In genomic region chr1:10444248-10444647, GRCh38 we compare ENCODE assay signal across 21 cellular contexts. TPM values are rescaled to one million over a fixed set of nuclear protein-coding genes. Genes with fewer than 3 reads are reported as not detected.
A peak's percentile ranks its signal among the peaks of the same experiment; 100 is the strongest.
DNase-seq lines count a peak whose midpoint lies in the region; ATAC-seq, FAIRE-seq and TF ChIP-seq lines count a peak whose summit lies in the region.
"Had no signal": no experiment of that assay in that cellular context is flagged by ENCODE, and none has a peak within 500 bp of the region (broad histone marks: within the 10 kb centered on the region; RNA-seq: fewer than 3 reads in every experiment).

No MANE protein-coding gene starts in this region.

- dilution Hi-C loops in keratinocyte (cut with MboI; ENCODE audit: extremely low pct_ligation_motif_present, low sequenced_read_pairs) = no loop called here

- H3K4me2 ChIP-seq in MM.1S (ENCODE audit: low read depth, low read length) (peak overlapping the region; percentile 47), keratinocyte (ENCODE audit: control insufficient read depth, extremely low read depth, insufficient read depth, low read depth, low read length) (peak overlapping the region; percentile 70)

- H3K9me3 ChIP-seq in MM.1S (replicated peaks; ENCODE audit: insufficient read depth, low read length) (no peaks in the 10 kb centered on the region), keratinocyte (ENCODE audit: control insufficient read depth, low read depth, low read length) (no peaks in the 10 kb centered on the region), stomach (no peaks in the 10 kb centered on the region)
- H3K9me3 ChIP-seq: BE2C had no signal

- ATAC-seq in WTC11 = no peak
- no peak for ATAC-seq in GM19324 (IDR thresholded peaks at IDR 0.05; ENCODE audit: low FRiP score, unreplicated experiment)
- no peak for ATAC-seq in GM19023 (IDR thresholded peaks at IDR 0.05; ENCODE audit: unreplicated experiment)

- POLR2A ChIA-PET in WTC11 (lab: Charles Lee) = interaction anchor here (0.7 kb wide), 1 partner anchor 48 kb away, joined by 6 read pairs; no protein-coding TSS in a partner anchor

- TF ChIP-seq CTCF in MM.1S (IDR thresholded peaks at IDR 0.05; ENCODE audit: low read length) (no peak), WTC11 (IDR thresholded peaks at IDR 0.05) (no peak), keratinocyte (optimal IDR thresholded peaks at IDR 0.05 in 1 of 3, IDR thresholded peaks at IDR 0.05 in 1 of 3, conservative IDR thresholded peaks at IDR 0.05 in 1 of 3; ENCODE audit: extremely low read depth in 1 of 3, insufficient read depth in 2 of 3, low read length in 3 of 3) (no peak), stomach (IDR thresholded peaks at IDR 0.05) (no peak)

- no peaks in the 10 kb centered on the region for H3K27me3 Mint-ChIP-seq in WTC11 (ENCODE audit: low read depth)
- H3K27me3 Mint-ChIP-seq: CD4-positive, CD25-positive, alpha-beta regulatory T cell; CD8-positive, alpha-beta memory T cell had no signal

- no peaks in the 10 kb centered on the region for H3K9me3 Mint-ChIP-seq in WTC11
- H3K9me3 Mint-ChIP-seq: CD4-positive, CD25-positive, alpha-beta regulatory T cell; CD8-positive, alpha-beta memory T cell had no signal

- H3K27me3 ChIP-seq in MM.1S (replicated peaks; ENCODE audit: insufficient read depth, low read length) (no peaks in the 10 kb centered on the region), keratinocyte (ENCODE audit: control insufficient read depth, extremely low read depth, insufficient read depth, low read length) (no peaks in the 10 kb centered on the region), stomach (no peaks in the 10 kb centered on the region)
- H3K27me3 ChIP-seq: BE2C had no signal

- TF ChIP-seq POLR2A in stomach (IDR thresholded peaks at IDR 0.05) = no peak
- TF ChIP-seq POLR2A in H54 (IDR thresholded peaks at IDR 0.05; ENCODE audit: low read depth, low read length) = no peak

- 89 to 96% (median 94%) methylated on average over 6 of the region's 6 CpGs for WGBS in stomach, 5 donors

- CTCF ChIA-PET in WTC11 (lab: Charles Lee) = interaction anchor here (0.7 to 2.6 kb wide), 2 partner anchors 14 to 206 kb away, joined by 3 to 14 read pairs; partner anchors contain the start of gene CENPS

- H4K20me1 ChIP-seq in MM.1S (ENCODE audit: insufficient read depth, low read length) (no peaks in the 10 kb centered on the region), keratinocyte (ENCODE audit: control insufficient read depth, extremely low read depth, insufficient read depth, low read length) (no peaks in the 10 kb centered on the region)

- no peak for FAIRE-seq in keratinocyte (lab: Jason Lieb, UNC)
- FAIRE-seq in H54 (lab: Jason Lieb, UNC) = no peak
- FAIRE-seq: A204.1, G401.6, GM12891, H1 had no signal

- H3K4me3 Mint-ChIP-seq in WTC11 = no peak overlapping the region
- H3K4me3 Mint-ChIP-seq: CD4-positive, CD25-positive, alpha-beta regulatory T cell; CD8-positive, alpha-beta memory T cell had no signal

- H3K79me2 ChIP-seq in MM.1S (ENCODE audit: low read length) = no peaks in the 10 kb centered on the region
- H3K79me2 ChIP-seq in keratinocyte (ENCODE audit: control insufficient read depth, insufficient read depth, low read length) = no peaks in the 10 kb centered on the region

- H3K36me3 ChIP-seq in MM.1S (replicated peaks; ENCODE audit: insufficient read depth, low read length) (no peaks in the 10 kb centered on the region), keratinocyte (ENCODE audit: control insufficient read depth in 2 of 2, extremely low read depth in 1 of 2, insufficient read depth in 2 of 2, low read length in 2 of 2) (no peaks in the 10 kb centered on the region), stomach (peaks cover 4 to 41% (median 21%) of the 10 kb centered on the region in 4 donors)
- H3K36me3 ChIP-seq: BE2C had no signal

- TF ChIP-seq EP300 in stomach (IDR thresholded peaks at IDR 0.05) = no peak

- no peak overlapping the region; the same call in 1 of the 2 replicates for H3K9ac ChIP-seq in MM.1S (ENCODE audit: low read length)
- peak overlapping the region; percentile 71 for H3K9ac ChIP-seq in keratinocyte (ENCODE audit: control insufficient read depth, extremely low read depth, insufficient read depth, low read length)

- H3K4me1 Mint-ChIP-seq in WTC11 = no peaks in the 10 kb centered on the region
- H3K4me1 Mint-ChIP-seq: CD8-positive, alpha-beta memory T cell had no signal

- H3K36me3 Mint-ChIP-seq in WTC11 = peaks cover 6% of the 10 kb centered on the region; the same call in 1 of the 2 replicates
- H3K36me3 Mint-ChIP-seq: CD4-positive, CD25-positive, alpha-beta regulatory T cell had no signal

- H2AFZ ChIP-seq in MM.1S (ENCODE audit: low read length) = peak overlapping the region; percentile 79
- peak overlapping the region; percentile 14 for H2AFZ ChIP-seq in keratinocyte (ENCODE audit: control insufficient read depth, low read length)

- H3K9me2 ChIP-seq in MM.1S (replicated peaks; ENCODE audit: insufficient read depth, low read length) = no peaks in the 10 kb centered on the region

- H3K27ac ChIP-seq in MM.1S (ENCODE audit: low read length) (peak overlapping the region; percentile 66), keratinocyte (ENCODE audit: control insufficient read depth, insufficient read depth, low read length) (peak overlapping the region; percentile 90), stomach (no peak overlapping the region)

- peaks cover 11% of the 10 kb centered on the region for H3F3A ChIP-seq in MM.1S (ENCODE audit: insufficient read depth, low read length)

- DNase-seq in MM.1S = no peak
- no peak for DNase-seq in WTC11 (ENCODE audit: low spot score)
- DNase-seq in keratinocyte (ENCODE audit: low read depth, low spot score) = peak; percentile 62
- no peak for DNase-seq in stomach
- DNase-seq in H54 (ENCODE audit: insufficient read length, low spot score) = no peak
- DNase-seq: ACHN; BE2C; C1 segment of cervical spinal cord; CD8-positive, alpha-beta memory T cell; COR-L47; DMS 273 treated with DMSO at 0.1 percent for 48 hours; DMS53; HCEC 1CT had no signal

- H3K4me3 ChIP-seq in MM.1S (ENCODE audit: low read length) = peak overlapping the region; percentile 10; the same call in 1 of the 2 replicates
- peak overlapping the region in 1 of 3 experiments; percentile 59 for H3K4me3 ChIP-seq in keratinocyte (ENCODE audit: control insufficient read depth in 2 of 3, extremely low read depth in 1 of 3, insufficient read depth in 2 of 3, low read depth in 1 of 3, low read length in 3 of 3)
- H3K4me3 ChIP-seq in stomach = no peak overlapping the region

- H3K9me1 ChIP-seq in keratinocyte (ENCODE audit: control insufficient read depth, extremely low read depth, insufficient read depth, low read length) = no peaks in the 10 kb centered on the region

- H3K27ac Mint-ChIP-seq in WTC11 = peak overlapping the region; percentile 36; the same call in 1 of the 2 replicates
- H3K27ac Mint-ChIP-seq: CD4-positive, CD25-positive, alpha-beta regulatory T cell had no signal

- H3K4me1 ChIP-seq in MM.1S (ENCODE audit: low read length) (peaks cover 6% of the 10 kb centered on the region), keratinocyte (ENCODE audit: control insufficient read depth, extremely low read depth, insufficient read depth, low read length) (peaks cover 13% of the 10 kb centered on the region), stomach (no peaks in the 10 kb centered on the region)
- H3K4me1 ChIP-seq: BE2C had no signal

- intact Hi-C loops in stomach (cut with DNase I; ENCODE audit: low total_unique reads) = no loop called here

RNA-seq across cellular contexts. Expression of gene CORT, which starts 5.6 kb away (rescaled TPM):
- total RNA-seq in WTC11 (2021) (0.48 to 0.66 TPM (median 0.48 TPM) in 3 replicates), stomach (1 to 10 TPM in 3 of 5 donors, not detected in 2; 1.5 to 4.0 (median 2.0) TPM)
- polyA plus RNA-seq in keratinocyte (0.17 TPM in 1 of 3 replicates, not detected in the others), stomach (under 1 TPM in 1 of 3 donors, not detected in 2; 0.40 TPM)
- polyA plus RNA-seq in keratinocyte (2011; ENCODE audit: low read depth) = not detected
- polyA plus RNA-seq in keratinocyte (2011; cell fraction: cytosol; rRNA removed) = not detected in 2 replicates
- polyA plus RNA-seq in keratinocyte (2011; cell fraction: nucleus; rRNA removed) = 0.27 TPM in 1 of 2 replicates, not detected in the other
- not detected in 2 replicates for polyA plus RNA-seq in keratinocyte (2012; ENCODE audit: low replicate concordance)
- polyA minus RNA-seq in keratinocyte = not detected in 3 replicates
- not detected for polyA minus RNA-seq in keratinocyte (2011; cell fraction: cytosol; rRNA and poly(A)+ RNA removed)
- not detected in 2 replicates for polyA minus RNA-seq in keratinocyte (2011; cell fraction: nucleus; rRNA and poly(A)+ RNA removed)
- total RNA-seq: CD4-positive, CD25-positive, alpha-beta regulatory T cell; HT-29 had no signal
- polyA plus RNA-seq: CD4-positive, CD25-positive, alpha-beta regulatory T cell; CD8-positive, alpha-beta memory T cell had no signal

RNA-seq across cellular contexts. Expression of gene CENPS, which starts 14.0 kb away (rescaled TPM):
- 13.7 to 17.0 TPM (median 13.8 TPM) in 3 replicates for total RNA-seq in WTC11 (2021)
- 4.6 to 13.3 TPM (median 10.3 TPM) in 3 replicates for polyA plus RNA-seq in keratinocyte
- 6.6 TPM for polyA plus RNA-seq in keratinocyte (2011; ENCODE audit: low read depth)
- 8.5 and 9.2 TPM in 2 replicates for polyA plus RNA-seq in keratinocyte (2011; cell fraction: cytosol; rRNA removed)
- polyA plus RNA-seq in keratinocyte (2011; cell fraction: nucleus; rRNA removed) = 2.7 and 4.3 TPM in 2 replicates
- 6.8 and 19.8 TPM in 2 replicates for polyA plus RNA-seq in keratinocyte (2012; ENCODE audit: low replicate concordance)
- polyA minus RNA-seq in keratinocyte = 1.6 to 4.4 TPM (median 2.6 TPM) in 3 replicates
- 4.6 TPM for polyA minus RNA-seq in keratinocyte (2011; cell fraction: cytosol; rRNA and poly(A)+ RNA removed)
- 1.3 and 1.6 TPM in 2 replicates for polyA minus RNA-seq in keratinocyte (2011; cell fraction: nucleus; rRNA and poly(A)+ RNA removed)
- total RNA-seq in stomach = 1 to 10 TPM in 3 of 5 donors, not detected in 2; 1.8 to 5.9 (median 2.9) TPM
- 10 to 100 TPM; 14.1 to 29.5 (median 27.1) TPM for polyA plus RNA-seq in stomach

RNA-seq across cellular contexts. Expression of gene DFFA, which starts 28.1 kb away (rescaled TPM):
- total RNA-seq in WTC11 (2021) = 86.4 to 86.7 TPM (median 86.5 TPM) in 3 replicates
- polyA plus RNA-seq in keratinocyte = 44.4 to 63.1 TPM (median 53.1 TPM) in 3 replicates
- 35.4 TPM for polyA plus RNA-seq in keratinocyte (2011; ENCODE audit: low read depth)
- 40.6 and 46.4 TPM in 2 replicates for polyA plus RNA-seq in keratinocyte (2011; cell fraction: cytosol; rRNA removed)
- 31.0 and 31.3 TPM in 2 replicates for polyA plus RNA-seq in keratinocyte (2011; cell fraction: nucleus; rRNA removed)
- polyA plus RNA-seq in keratinocyte (2012; ENCODE audit: low replicate concordance) = 18.7 and 58.0 TPM in 2 replicates
- polyA minus RNA-seq in keratinocyte = 55.7 to 77.5 TPM (median 66.3 TPM) in 3 replicates
- 36.6 TPM for polyA minus RNA-seq in keratinocyte (2011; cell fraction: cytosol; rRNA and poly(A)+ RNA removed)
- polyA minus RNA-seq in keratinocyte (2011; cell fraction: nucleus; rRNA and poly(A)+ RNA removed) = 16.8 and 30.4 TPM in 2 replicates
- total RNA-seq in stomach = 10 to 100 TPM; 10.7 to 22.2 (median 13.0) TPM
- 10 to 100 TPM; 12.7 to 16.6 (median 13.0) TPM for polyA plus RNA-seq in stomach

RNA-seq across cellular contexts. Expression of gene PEX14, which starts 30.5 kb away (rescaled TPM):
- total RNA-seq in WTC11 (2021) (27.3 to 30.5 TPM (median 27.8 TPM) in 3 replicates), stomach (10 to 100 TPM; 12.5 to 26.3 (median 14.7) TPM)
- polyA plus RNA-seq in keratinocyte (7.3 to 19.4 TPM (median 8.4 TPM) in 3 replicates), stomach (10 to 100 TPM in 1 of 3 donors, 1 to 10 TPM in 2; 8.2 to 11.2 (median 9.3) TPM)
- 3.3 TPM for polyA plus RNA-seq in keratinocyte (2011; ENCODE audit: low read depth)
- 7.5 and 15.1 TPM in 2 replicates for polyA plus RNA-seq in keratinocyte (2011; cell fraction: cytosol; rRNA removed)
- 35.5 and 39.3 TPM in 2 replicates for polyA plus RNA-seq in keratinocyte (2011; cell fraction: nucleus; rRNA removed)
- polyA plus RNA-seq in keratinocyte (2012; ENCODE audit: low replicate concordance) = 16.7 and 23.8 TPM in 2 replicates
- polyA minus RNA-seq in keratinocyte = 9.4 to 18.0 TPM (median 10.6 TPM) in 3 replicates
- polyA minus RNA-seq in keratinocyte (2011; cell fraction: cytosol; rRNA and poly(A)+ RNA removed) = 14.6 TPM
- polyA minus RNA-seq in keratinocyte (2011; cell fraction: nucleus; rRNA and poly(A)+ RNA removed) = 12.5 and 18.2 TPM in 2 replicates

RNA-seq across cellular contexts. Expression of gene PGD, which starts 45.4 kb away (rescaled TPM):
- total RNA-seq in WTC11 (2021) (270 to 278 TPM (median 272 TPM) in 3 replicates), stomach (100 to 1,000 TPM in 1 of 5 donors, 10 to 100 TPM in 4; 25.4 to 227 (median 44.4) TPM)
- polyA plus RNA-seq in keratinocyte (67.2 to 104 TPM (median 79.1 TPM) in 3 replicates), stomach (100 to 1,000 TPM in 1 of 3 donors, 10 to 100 TPM in 2; 69.5 to 127 (median 93.8) TPM)
- polyA plus RNA-seq in keratinocyte (2011; ENCODE audit: low read depth) = 68.5 TPM
- polyA plus RNA-seq in keratinocyte (2011; cell fraction: cytosol; rRNA removed) = 63.1 and 79.2 TPM in 2 replicates
- polyA plus RNA-seq in keratinocyte (2011; cell fraction: nucleus; rRNA removed) = 76.3 and 82.2 TPM in 2 replicates
- 53.6 and 220 TPM in 2 replicates for polyA plus RNA-seq in keratinocyte (2012; ENCODE audit: low replicate concordance)
- polyA minus RNA-seq in keratinocyte = 115 to 139 TPM (median 134 TPM) in 3 replicates
- polyA minus RNA-seq in keratinocyte (2011; cell fraction: cytosol; rRNA and poly(A)+ RNA removed) = 69.6 TPM
- polyA minus RNA-seq in keratinocyte (2011; cell fraction: nucleus; rRNA and poly(A)+ RNA removed) = 37.8 and 47.8 TPM in 2 replicates

Comparison
In these comparisons a context has a peak if more than half of its experiments do, and no peak if none do; other contexts are left out.
1. H3K27ac ChIP-seq: peak in MM.1S (single experiment) and keratinocyte (single experiment); none in stomach (0 of 5).